In the genomic region with DNA sequence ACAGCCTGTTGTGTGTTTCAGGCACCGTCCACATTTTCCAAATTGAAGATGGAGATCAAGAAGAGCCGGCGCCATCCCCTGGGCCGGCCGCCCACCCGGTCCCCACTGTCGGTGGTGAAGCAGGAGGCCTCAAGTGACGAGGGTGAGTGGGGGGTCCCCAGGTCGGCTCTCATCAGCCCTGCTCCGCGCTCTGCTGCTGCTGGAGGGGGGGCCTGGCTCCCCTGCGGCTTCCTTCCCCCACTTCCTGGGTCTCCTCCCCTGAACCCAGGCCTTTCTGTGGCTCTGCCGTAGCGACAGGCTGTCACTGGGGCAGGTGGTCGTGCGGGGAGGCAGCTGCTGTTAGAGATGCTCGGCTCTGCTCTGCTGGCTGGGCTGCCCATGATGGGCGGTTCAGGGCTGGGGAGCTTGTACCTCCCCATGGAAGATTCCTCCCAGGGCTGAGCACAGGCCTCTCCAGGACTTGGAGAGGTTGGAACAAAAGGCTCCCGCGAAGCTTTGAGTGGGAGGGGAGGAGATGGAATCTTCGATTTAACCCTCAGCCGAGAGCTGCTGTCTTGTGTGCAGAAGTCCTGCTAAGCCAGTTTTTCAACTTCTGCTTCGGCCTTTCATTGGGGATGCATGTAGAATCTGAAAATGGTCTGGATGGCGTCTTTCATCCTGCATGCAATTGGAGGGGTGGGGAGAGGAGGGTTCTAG, we compare ENCODE assay signal across 10 cellular contexts.
DNase-seq lines count a peak whose midpoint lies in the region; ATAC-seq, FAIRE-seq and TF ChIP-seq lines count a peak whose summit lies in the region.
"Had no signal": no experiment of that assay in that cellular context is flagged by ENCODE, and none has a peak within 500 bp of the region (broad histone marks: within the 10 kb centered on the region; RNA-seq: fewer than 3 reads in every experiment).

No MANE protein-coding gene starts in this region.

- H3K9me3 ChIP-seq in SU-DHL-6 (ENCODE audit: insufficient read depth, low read length) (no peaks in the 10 kb centered on the region), esophagus squamous epithelium (no peaks in the 10 kb centered on the region), aorta (ENCODE audit: control insufficient read depth, low read length) (no peaks in the 10 kb centered on the region)
- H3K9me3 ChIP-seq: SJCRH30 had no signal

- H4K20me1 ChIP-seq in SU-DHL-6 (ENCODE audit: low read depth, low read length): no peaks in the 10 kb centered on the region

- no peaks in the 10 kb centered on the region for H3K36me3 ChIP-seq in SU-DHL-6 (ENCODE audit: low read length)
- peaks cover 19 to 89% (median 31%) of the 10 kb centered on the region in 3 donors for H3K36me3 ChIP-seq in esophagus squamous epithelium
- H3K36me3 ChIP-seq in aorta (ENCODE audit: control insufficient read depth in 1 of 2, insufficient read depth in 2 of 2, low read length in 1 of 2): peaks cover 0 to 2% of the 10 kb centered on the region in 2 donors
- H3K36me3 ChIP-seq: SJCRH30 had no signal

- H3K4me1 ChIP-seq in esophagus squamous epithelium (peaks cover 3 to 39% (median 7%) of the 10 kb centered on the region in 3 donors), aorta (ENCODE audit: control insufficient read depth in 1 of 2, insufficient read depth in 2 of 2, low read length in 2 of 2) (no peaks in the 10 kb centered on the region)

- H3K27ac ChIP-seq in 22Rv1: peak overlapping the region; percentile 51
- peak overlapping the region; percentile 94 for H3K27ac ChIP-seq in SU-DHL-6 (ENCODE audit: low read depth, low read length)
- peak overlapping the region in 1 of 4 donors; percentile 9 for H3K27ac ChIP-seq in esophagus squamous epithelium
- H3K27ac ChIP-seq in aorta (ENCODE audit: low read depth in 1 of 2, low read length in 2 of 2): no peak overlapping the region
- H3K27ac ChIP-seq: KMS-11, SJCRH30 had no signal

- FAIRE-seq in D721Med (lab: Jason Lieb, UNC): no peak

- no peak overlapping the region for H2AFZ ChIP-seq in SU-DHL-6 (ENCODE audit: low read depth, low read length, severe bottlenecking)

- no peaks in the 10 kb centered on the region for H3K79me2 ChIP-seq in SU-DHL-6 (ENCODE audit: insufficient read depth, low read length)

- TF ChIP-seq CTCF in 22Rv1 (IDR thresholded peaks at IDR 0.05) (no peak), SU-DHL-6 (IDR thresholded peaks at IDR 0.05; ENCODE audit: insufficient read depth, low read length, poor library complexity, severe bottlenecking) (no peak), esophagus squamous epithelium (IDR thresholded peaks at IDR 0.05) (no peak), D721Med (IDR thresholded peaks at IDR 0.05; ENCODE audit: insufficient read depth, missing control alignments) (no peak)

- intact Hi-C loops in esophagus squamous epithelium (cut with DNase I) (no loop called here), aorta (cut with DNase I) (no loop called here)

- H3K4me2 ChIP-seq in SU-DHL-6 (ENCODE audit: low read depth, low read length, poor library complexity, severe bottlenecking): peak overlapping the region; percentile 70
- H3K4me2 ChIP-seq: KMS-11 had no signal

- H3K9me2 ChIP-seq in SU-DHL-6 (replicated peaks; ENCODE audit: insufficient read depth, low read length): no peaks in the 10 kb centered on the region

- DNase-seq in iPS-NIHi11 (ENCODE audit: low spot score): peak; percentile 61
- no peak for DNase-seq in esophagus squamous epithelium (lab: John Stamatoyannopoulos, UW)
- DNase-seq in aorta: no peak
- no peak for DNase-seq in D721Med (ENCODE audit: insufficient read length, low spot score)
- DNase-seq in putamen (ENCODE audit: low spot score): no peak

- no peak for ATAC-seq in aorta (ENCODE audit: low FRiP score)

- 66 to 80% methylated on average over 2 to 16 of the region's 24 CpGs for WGBS in esophagus squamous epithelium, 2 donors
- WGBS in aorta, 2 donors: 86 to 88% methylated on average over 21 to 24 of the region's 24 CpGs

- H3K9ac ChIP-seq in SU-DHL-6 (ENCODE audit: low read length): peak overlapping the region; percentile 60
- H3K9ac ChIP-seq: KMS-11 had no signal

- H3K27me3 ChIP-seq in SU-DHL-6 (ENCODE audit: low read length): no peaks in the 10 kb centered on the region
- H3K27me3 ChIP-seq in esophagus squamous epithelium: no peaks in the 10 kb centered on the region
- no peaks in the 10 kb centered on the region for H3K27me3 ChIP-seq in aorta (ENCODE audit: control insufficient read depth in 1 of 2, insufficient read depth in 2 of 2, low read length in 1 of 2)
- H3K27me3 ChIP-seq: SJCRH30 had no signal

- peaks cover 15% of the 10 kb centered on the region for H3F3A ChIP-seq in SU-DHL-6 (ENCODE audit: insufficient read depth)

- peak; percentile 22 for TF ChIP-seq POLR2A in GM10847 (IDR thresholded peaks at IDR 0.05; ENCODE audit: extremely low read depth, insufficient read length)
- no peak for TF ChIP-seq POLR2A in esophagus squamous epithelium (IDR thresholded peaks at IDR 0.05)

- H3K4me3 ChIP-seq in SU-DHL-6 (ENCODE audit: insufficient read depth, low read length, poor library complexity, severe bottlenecking) (peak overlapping the region; percentile 39), esophagus squamous epithelium (no peak overlapping the region), aorta (ENCODE audit: low read length in 2 of 2) (no peak overlapping the region)
- H3K4me3 ChIP-seq: SJCRH30 had no signal

Comparison
In these comparisons a context has a peak if more than half of its experiments do, and no peak if none do; other contexts are left out.
1. H3K27ac ChIP-seq: peak in 22Rv1 (single experiment) and SU-DHL-6 (single experiment); none in aorta (0 of 2).